22 cellular contexts compared by ENCODE assay signal in the genomic region with DNA sequence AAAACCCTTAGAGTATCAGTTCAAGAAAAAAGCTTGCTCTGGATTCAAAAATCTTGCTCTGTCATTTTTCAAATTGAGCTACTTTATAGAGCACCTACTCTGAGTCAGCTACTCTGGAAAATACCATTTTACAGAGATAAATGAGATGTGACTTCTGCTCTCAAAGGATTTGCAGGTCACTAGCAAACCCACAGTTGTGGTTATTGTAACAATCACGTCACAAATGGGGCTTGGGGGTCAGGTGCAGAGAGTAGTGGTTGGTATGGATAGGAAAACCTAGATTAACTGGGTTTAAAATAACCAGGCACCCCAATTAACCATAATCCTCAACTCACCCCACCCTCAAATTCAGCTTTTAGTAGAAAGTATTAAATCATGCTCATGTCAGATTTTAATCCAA.
"Had no signal": no experiment of that assay in that cellular context is flagged by ENCODE, and none has a peak within 500 bp of the region (broad histone marks: within the 10 kb centered on the region; RNA-seq: fewer than 3 reads in every experiment).

No MANE protein-coding gene starts in this region.

- H3K36me3 Mint-ChIP-seq: mesothelial cell of epicardium; naive B cell; naive thymus-derived CD8-positive, alpha-beta T cell had no signal

- H3K27ac ChIP-seq: colonic mucosa, esophagus muscularis mucosa, foreskin keratinocyte, gastroesophageal sphincter, heart right ventricle, left lung, lower lobe of right lung had no signal

- H3K4me3 ChIP-seq: colonic mucosa, esophagus muscularis mucosa, gastroesophageal sphincter, heart right ventricle, left lung, lower lobe of right lung, mucosa of descending colon had no signal

- H3K27ac Mint-ChIP-seq: dendritic cell treated with granulocyte-macrophage colony-stimulating factor and Interleukin-4, amounts not matched to agents 40 ng/mL and 50 ng/mL, for 4 days; effector memory CD8-positive, alpha-beta T cell; endodermal cell; mesothelial cell of epicardium; naive B cell; naive thymus-derived CD8-positive, alpha-beta T cell had no signal

- DNase-seq: colonic mucosa; cortex of kidney; effector CD8-positive, alpha-beta T cell; effector memory CD8-positive, alpha-beta T cell; endodermal cell; foreskin keratinocyte; glutamatergic neuron; head of caudate nucleus; heart right ventricle; hippocampal formation; left cardiac atrium; left lung; left ventricle myocardium superior; lower lobe of right lung; mesenchymal stem cell; mucosa of descending colon; naive B cell; naive thymus-derived CD8-positive, alpha-beta T cell had no signal

- H3K27me3 ChIP-seq: colonic mucosa, esophagus muscularis mucosa, foreskin keratinocyte, gastroesophageal sphincter, heart right ventricle, left lung had no signal

- H3K27me3 Mint-ChIP-seq: dendritic cell treated with granulocyte-macrophage colony-stimulating factor and Interleukin-4, amounts not matched to agents 40 ng/mL and 50 ng/mL, for 4 days; naive B cell had no signal

- H3K9me3 ChIP-seq: colonic mucosa, esophagus muscularis mucosa, gastroesophageal sphincter, heart right ventricle, left lung, lower lobe of right lung, mucosa of descending colon had no signal

- H3K4me1 ChIP-seq: colonic mucosa, esophagus muscularis mucosa, foreskin keratinocyte, gastroesophageal sphincter, heart right ventricle, left lung, lower lobe of right lung had no signal

- H3K4me1 Mint-ChIP-seq: endodermal cell; mesothelial cell of epicardium; naive B cell; naive thymus-derived CD8-positive, alpha-beta T cell had no signal

- ATAC-seq: effector memory CD8-positive, alpha-beta T cell; foreskin keratinocyte; gastroesophageal sphincter; heart right ventricle; left cardiac atrium; left lung; left ventricle myocardium superior; lower lobe of right lung; mucosa of descending colon; naive thymus-derived CD8-positive, alpha-beta T cell had no signal

- H3K36me3 ChIP-seq: colonic mucosa, esophagus muscularis mucosa, gastroesophageal sphincter, heart right ventricle, left lung, lower lobe of right lung had no signal

- H3K9me3 Mint-ChIP-seq: dendritic cell treated with granulocyte-macrophage colony-stimulating factor and Interleukin-4, amounts not matched to agents 40 ng/mL and 50 ng/mL, for 4 days; effector memory CD8-positive, alpha-beta T cell; endodermal cell; mesothelial cell of epicardium; naive B cell; naive thymus-derived CD8-positive, alpha-beta T cell had no signal

- H3K4me3 Mint-ChIP-seq: dendritic cell treated with granulocyte-macrophage colony-stimulating factor and Interleukin-4, amounts not matched to agents 40 ng/mL and 50 ng/mL, for 4 days; effector memory CD8-positive, alpha-beta T cell; endodermal cell; mesothelial cell of epicardium; naive B cell; naive thymus-derived CD8-positive, alpha-beta T cell had no signal
